8 cellular contexts compared by ENCODE assay signal in genomic region chr2:105397959-105398521, GRCh38. TPM values are rescaled to one million over a fixed set of nuclear protein-coding genes. Genes with fewer than 3 reads are reported as not detected.
DNase-seq lines count a peak whose midpoint lies in the region; ATAC-seq and TF ChIP-seq lines count a peak whose summit lies in the region.

No MANE protein-coding gene starts in this region.

- H3K4me1 ChIP-seq in HEK293 (ENCODE audit: control insufficient read depth, insufficient read depth, low read length) (peaks cover 7% of the 10 kb centered on the region; the same call in 1 of the 2 replicates), SK-N-SH (ENCODE audit: control insufficient read depth in 1 of 2, insufficient read depth in 2 of 2, low read depth in 1 of 2, low read length in 1 of 2) (peaks cover 4 to 6% of the 10 kb centered on the region in 2 experiments; a peak in 3 of 4 replicates), parathyroid adenoma (no peaks in the 10 kb centered on the region)

- TF ChIP-seq CTCF in HEK293 (tag by site-specific recombination; IDR thresholded peaks at IDR 0.05) (no peak), SK-N-SH (IDR thresholded peaks at IDR 0.05) (no peak), fibroblast of pulmonary artery (IDR thresholded peaks at IDR 0.05; ENCODE audit: low read length, missing control alignments) (no peak), parathyroid adenoma (IDR thresholded peaks at IDR 0.05) (no peak)

- CTCF ChIA-PET in HEK293 (lab: Yijun Ruan, JAX) (interaction anchor here (0.8 to 1.7 kb wide), 5 partner anchors 11 to 218 kb away, joined by 3 to 4 read pairs (median 3); no protein-coding TSS in a partner anchor), SK-N-SH (lab: Yijun Ruan, JAX) (interaction anchor here (0.8 to 3.8 kb wide), 19 partner anchors 8 to 124 kb away, joined by 3 to 21 read pairs (median 5); no protein-coding TSS in a partner anchor)

- POLR2A ChIA-PET in HEK293 (lab: Yijun Ruan, JAX): interaction anchor here (0.6 to 1.9 kb wide), 5 partner anchors 7 to 58 kb away, joined by 3 to 11 read pairs (median 3); no protein-coding TSS in a partner anchor
- POLR2A ChIA-PET in SK-N-SH (lab: Yijun Ruan, JAX): interaction anchor here (0.9 to 1.4 kb wide), 3 partner anchors 15 to 60 kb away, joined by 3 to 7 read pairs (median 4); partner anchors contain the start of gene C2orf49

- H3K4me2 ChIP-seq in SK-N-SH (peak overlapping the region; percentile 94), parathyroid adenoma (ENCODE audit: low read length) (no peak overlapping the region)

- no peak for TF ChIP-seq EP300 in SK-N-SH (IDR thresholded peaks at IDR 0.05; ENCODE audit: borderline replicate concordance in 1 of 2, low read depth in 1 of 2, low read length in 1 of 2)

- H3K27ac ChIP-seq in HEK293 (ENCODE audit: extremely low read depth, low read depth, low read length) (peak overlapping the region; percentile 56; the same call in 1 of the 2 replicates), SK-N-SH (ENCODE audit: low read depth in 2 of 2, low read length in 1 of 2) (peak overlapping the region in 1 of 2 experiments; percentile 87; a peak in 3 of 4 replicates), parathyroid adenoma (peak overlapping the region; percentile 1)

- H3K9ac ChIP-seq in SK-N-SH: peak overlapping the region; percentile 99
- H3K9ac ChIP-seq in parathyroid adenoma: no peak overlapping the region

- no peak for TF ChIP-seq RAD21 in SK-N-SH (IDR thresholded peaks at IDR 0.05; ENCODE audit: low read length)

- H2AFZ ChIP-seq in SK-N-SH (ENCODE audit: low read depth) (peak overlapping the region; percentile 73), parathyroid adenoma (no peak overlapping the region)

- H3K36me3 ChIP-seq in HEK293 (ENCODE audit: control insufficient read depth in 2 of 2, insufficient read depth in 1 of 2, low read length in 2 of 2): peaks cover 0 to 26% of the 10 kb centered on the region in 2 experiments; a peak in 1 of 3 replicates
- peaks cover 0 to 8% of the 10 kb centered on the region in 2 experiments for H3K36me3 ChIP-seq in SK-N-SH (replicated peaks in 1 of 2; ENCODE audit: control insufficient read depth in 1 of 2, insufficient read depth in 2 of 2, low read length in 1 of 2)
- no peaks in the 10 kb centered on the region for H3K36me3 ChIP-seq in parathyroid adenoma (ENCODE audit: control insufficient read depth, insufficient read depth, low read length)

- H3K27me3 ChIP-seq in SK-N-SH (ENCODE audit: insufficient read depth) (no peaks in the 10 kb centered on the region), parathyroid adenoma (ENCODE audit: control insufficient read depth, insufficient read depth, low read length) (peaks cover 2% of the 10 kb centered on the region)

- H3K9me3 ChIP-seq in HEK293 (ENCODE audit: control insufficient read depth, insufficient read depth, low read depth, low read length): no peaks in the 10 kb centered on the region
- no peaks in the 10 kb centered on the region for H3K9me3 ChIP-seq in SK-N-SH
- no peaks in the 10 kb centered on the region for H3K9me3 ChIP-seq in parathyroid adenoma (ENCODE audit: control insufficient read depth, low read length)

- H3F3A ChIP-seq in SK-N-SH (replicated peaks; ENCODE audit: insufficient read depth): peaks cover 18% of the 10 kb centered on the region

- H3K9me2 ChIP-seq in SK-N-SH: no peaks in the 10 kb centered on the region

- H4K20me1 ChIP-seq in SK-N-SH (ENCODE audit: insufficient read depth): peaks cover 16% of the 10 kb centered on the region; the same call in 1 of the 2 replicates

- DNase-seq in SK-N-SH (no peak), fibroblast of pulmonary artery (ENCODE audit: low read depth) (peak; percentile 50), NCI-H146 treated with DMSO at 0.1 percent for 48 hours (lab: John Stamatoyannopoulos, UW; ENCODE audit: unreplicated experiment) (no peak), hippocampal formation (lab: John Stamatoyannopoulos, UW) (no peak), amniotic stem cell (lab: John Stamatoyannopoulos, UW) (no peak)

- peaks cover 53% of the 10 kb centered on the region for H3K79me2 ChIP-seq in SK-N-SH (ENCODE audit: insufficient read depth)
- H3K79me2 ChIP-seq in parathyroid adenoma: no peaks in the 10 kb centered on the region

- WGBS in SK-N-SH (ENCODE audit: low lambda C conversion rate): 8% methylated on average over 19 of the region's 19 CpGs

- H3K4me3 ChIP-seq in HEK293 (ENCODE audit: low read depth, low read length) (peak overlapping the region; percentile 74), SK-N-SH (ENCODE audit: low read depth in 2 of 2, low read length in 1 of 2) (peak overlapping the region; percentile 89 to 95), fibroblast of pulmonary artery (replicated peaks; ENCODE audit: low read depth, low read length) (peak overlapping the region; percentile 96), parathyroid adenoma (ENCODE audit: low read depth, low read length) (peak overlapping the region; percentile 46)

- no peak for ATAC-seq in HG03457 (IDR thresholded peaks at IDR 0.05; ENCODE audit: unreplicated experiment)

TF ChIP-seq in HEK293, 187 proteins besides CTCF, POLR2A, EP300 and RAD21:
- no peak for TF ChIP-seq ZNF184 (tag by site-specific recombination; IDR thresholded peaks at IDR 0.05)
- TF ChIP-seq ELK4 (IDR thresholded peaks at IDR 0.05; ENCODE audit: borderline replicate concordance, low read depth, low read length): no peak

TF ChIP-seq in SK-N-SH, 30 proteins besides CTCF, POLR2A, EP300 and RAD21:
- TF ChIP-seq MXI1 (IDR thresholded peaks at IDR 0.05; ENCODE audit: low read depth, low read length) (no peak), SIN3A (IDR thresholded peaks at IDR 0.05; ENCODE audit: borderline replicate concordance, low read depth, low read length) (no peak; the same call in 1 of the 2 replicates), NFIC (IDR thresholded peaks at IDR 0.05; ENCODE audit: borderline replicate concordance) (no peak), JUND (IDR thresholded peaks at IDR 0.05) (no peak), TCF12 (IDR thresholded peaks at IDR 0.05) (no peak), ELF1 (IDR thresholded peaks at IDR 0.05) (no peak), RCOR1 (IDR thresholded peaks at IDR 0.05; ENCODE audit: low read length) (no peak), FOXJ3 (CRISPR knock-in tag; IDR thresholded peaks at IDR 0.05) (no peak), TEAD4 (IDR thresholded peaks at IDR 0.05; ENCODE audit: borderline replicate concordance, insufficient read depth) (no peak), FOSL2 (IDR thresholded peaks at IDR 0.05; ENCODE audit: borderline replicate concordance, low read depth) (no peak), ZBTB33 (IDR thresholded peaks at IDR 0.05; ENCODE audit: borderline replicate concordance, low read depth) (no peak), RXRA (IDR thresholded peaks at IDR 0.05; ENCODE audit: borderline replicate concordance, low read depth) (no peak), MAX (IDR thresholded peaks at IDR 0.05; ENCODE audit: low read depth) (no peak), EZH2phosphoT487 (IDR thresholded peaks at IDR 0.05; ENCODE audit: borderline replicate concordance, low read depth) (no peak), SMC3 (IDR thresholded peaks at IDR 0.05; ENCODE audit: low read depth, low read length) (no peak), GABPA (IDR thresholded peaks at IDR 0.05; ENCODE audit: low read depth) (no peak), IRF3 (IDR thresholded peaks at IDR 0.05; ENCODE audit: low read depth, low read length) (no peak), NRF1 (IDR thresholded peaks at IDR 0.05; ENCODE audit: low read depth, low read length) (no peak), TAF1 (IDR thresholded peaks at IDR 0.05; ENCODE audit: borderline replicate concordance, low read depth, low read length) (no peak; the same call in 1 of the 2 replicates)
TF ChIP-seq in SK-N-SH: peak in this region for 0.

RNA-seq across cellular contexts. Expression of gene FHL2, which starts 0.8 kb away (rescaled TPM):
- polyA plus RNA-seq in SK-N-SH (2012; rRNA removed): 31.7 and 33.1 TPM in 2 replicates
- polyA plus RNA-seq in SK-N-SH (2012; cell fraction: cytosol; rRNA removed): 25.7 and 28.6 TPM in 2 replicates
- 23.6 and 27.0 TPM in 2 replicates for polyA plus RNA-seq in SK-N-SH (2012; cell fraction: nucleus; rRNA removed)

Comparison
In these comparisons a context has a peak if more than half of its experiments do, and no peak if none do; other contexts are left out.
1. H3K4me3 ChIP-seq: peak in every context shown above with its lines; median percentile 96 in fibroblast of pulmonary artery; 92 in SK-N-SH; 74 in HEK293; 46 in parathyroid adenoma.